ENCODE assay signal across 8 cellular contexts in the genomic region with DNA sequence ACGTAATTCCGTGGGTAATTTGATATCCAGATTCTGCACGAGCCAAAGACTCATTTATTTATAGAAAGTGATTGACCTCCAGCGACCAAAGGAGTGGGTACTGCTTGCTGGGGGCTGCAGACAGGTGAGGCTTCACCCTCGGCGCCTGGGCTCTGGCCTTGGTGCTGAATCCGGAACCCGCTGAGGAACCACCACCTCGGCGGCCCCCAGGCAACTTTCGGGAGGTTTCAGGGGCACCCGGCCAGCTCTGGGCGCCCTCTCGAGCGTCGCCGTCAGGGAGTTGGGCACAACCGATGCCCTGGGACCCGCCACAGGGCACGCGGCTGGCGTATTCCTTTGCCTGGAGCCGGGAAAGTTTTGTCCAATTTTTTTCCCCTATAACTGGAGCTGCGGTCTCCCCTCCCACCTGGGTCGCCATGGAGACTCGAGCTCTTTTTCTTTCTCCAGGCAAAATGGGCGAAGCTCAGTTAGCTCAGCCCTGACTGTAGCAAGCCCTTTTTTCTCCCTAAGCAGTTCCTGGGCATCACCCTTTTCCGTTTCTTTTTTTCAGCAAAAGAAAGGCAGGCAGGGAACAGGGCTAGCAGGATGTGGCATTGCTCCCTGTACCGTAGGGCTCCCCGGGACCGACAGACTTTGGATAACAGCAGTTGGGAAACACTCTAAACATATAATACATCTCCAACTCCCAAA. TPM values are rescaled to one million over a fixed set of nuclear protein-coding genes. Genes with fewer than 3 reads are reported as not detected.
A peak's percentile ranks its signal among the peaks of the same experiment; 100 is the strongest.
DNase-seq lines count a peak whose midpoint lies in the region; ATAC-seq and TF ChIP-seq lines count a peak whose summit lies in the region.

No MANE protein-coding gene starts in this region.

- in situ Hi-C loops in astrocyte of the cerebellum (cut with HindIII; ENCODE audit: low sequenced_read_pairs): no loop called here

- no peak overlapping the region for H2AFZ ChIP-seq in mesenchymal stem cell (ENCODE audit: low read depth, low read length)

- H3K4ac ChIP-seq in mesenchymal stem cell (ENCODE audit: low read depth in 1 of 2, low read length in 2 of 2): no peak overlapping the region

- intact Hi-C loops in uterus (cut with DNase I; ENCODE audit: low total_unique reads): no loop called here

- H3K4me3 ChIP-seq in astrocyte of the cerebellum (ENCODE audit: low read depth, low read length) (peak overlapping the region; percentile 13), mesenchymal stem cell (ENCODE audit: insufficient read depth in 1 of 2, low read depth in 1 of 2, low read length in 2 of 2) (peak overlapping the region in 1 of 2 experiments; percentile 48), uterus (no peak overlapping the region)

- no peak for TF ChIP-seq CTCF in astrocyte of the cerebellum (IDR thresholded peaks at IDR 0.05; ENCODE audit: low read depth, low read length, missing control alignments)
- no peak for TF ChIP-seq CTCF in uterus (IDR thresholded peaks at IDR 0.05)

- DNase-seq in EL (peak; percentile 20), M059J (ENCODE audit: low read depth) (peak; percentile 58), astrocyte of the cerebellum (ENCODE audit: low read depth) (no peak), mesenchymal stem cell (peak; percentile 54), uterus (no peak)

- peak overlapping the region; percentile 81 for H3K4me2 ChIP-seq in mesenchymal stem cell (ENCODE audit: low read length, poor library complexity, severe bottlenecking)

- TF ChIP-seq POLR2A in uterus (IDR thresholded peaks at IDR 0.05): no peak

- H3K18ac ChIP-seq in mesenchymal stem cell (ENCODE audit: low read depth in 1 of 2, low read length in 2 of 2): no peak overlapping the region

- H3K9ac ChIP-seq in mesenchymal stem cell (ENCODE audit: low read length): no peak overlapping the region

- H4K91ac ChIP-seq in mesenchymal stem cell (ENCODE audit: low read length): no peak overlapping the region

- H3K36me3 ChIP-seq in mesenchymal stem cell (ENCODE audit: control insufficient read depth in 1 of 2, insufficient read depth in 2 of 2, low read depth in 1 of 2, low read length in 2 of 2) (no peaks in the 10 kb centered on the region), uterus (no peaks in the 10 kb centered on the region)

- H3K23ac ChIP-seq in mesenchymal stem cell (ENCODE audit: low read length in 2 of 2): no peak overlapping the region

- H3K27ac ChIP-seq in mesenchymal stem cell (ENCODE audit: low read length, poor library complexity, severe bottlenecking) (no peak overlapping the region), uterus (no peak overlapping the region)

- H3K27me3 ChIP-seq in mesenchymal stem cell (ENCODE audit: control insufficient read depth in 1 of 2, insufficient read depth in 1 of 2, low read length in 2 of 2): peaks cover 5 to 92% of the 10 kb centered on the region in 2 experiments
- H3K27me3 ChIP-seq in uterus: peaks cover 4 to 31% of the 10 kb centered on the region in 2 donors

- peaks cover 3% of the 10 kb centered on the region for H3K9me3 ChIP-seq in mesenchymal stem cell (ENCODE audit: control insufficient read depth, low read length)
- H3K9me3 ChIP-seq in uterus: no peaks in the 10 kb centered on the region

- H2BK15ac ChIP-seq in mesenchymal stem cell (ENCODE audit: low read depth, poor library complexity, severe bottlenecking): no peak overlapping the region

- no peak overlapping the region for H2BK5ac ChIP-seq in mesenchymal stem cell (ENCODE audit: low read depth, low read length, poor library complexity, severe bottlenecking)

- H3K4me1 ChIP-seq in mesenchymal stem cell (ENCODE audit: control insufficient read depth, insufficient read depth, low read depth, low read length): peaks cover 15% of the 10 kb centered on the region
- H3K4me1 ChIP-seq in uterus: peaks cover 0 to 13% of the 10 kb centered on the region in 2 donors

- no peak overlapping the region for H2AK5ac ChIP-seq in mesenchymal stem cell (ENCODE audit: low read length, severe bottlenecking)

- no peak overlapping the region for H2BK120ac ChIP-seq in mesenchymal stem cell (ENCODE audit: low read depth, low read length)

- H4K8ac ChIP-seq in mesenchymal stem cell (ENCODE audit: low read length): no peak overlapping the region

- H3K79me1 ChIP-seq in mesenchymal stem cell (replicated peaks; ENCODE audit: low read length, poor library complexity, severe bottlenecking): peaks cover 4% of the 10 kb centered on the region

- WGBS in mesenchymal stem cell: 2% methylated on average over 28 of the region's 31 CpGs

- H2BK12ac ChIP-seq in mesenchymal stem cell (ENCODE audit: low read length in 2 of 2): peak overlapping the region in 1 of 2 experiments; percentile 82

- ATAC-seq in GM19328 (IDR thresholded peaks at IDR 0.05; ENCODE audit: unreplicated experiment) (no peak), HG02938 (IDR thresholded peaks at IDR 0.05; ENCODE audit: unreplicated experiment) (no peak), GM21619 (IDR thresholded peaks at IDR 0.05; ENCODE audit: unreplicated experiment) (no peak)

- no peak overlapping the region for H3K14ac ChIP-seq in mesenchymal stem cell (ENCODE audit: low read length in 2 of 2)

RNA-seq across cellular contexts. Expression of a gene that starts 1.9 kb away (rescaled TPM):
- 0.12 and 0.15 TPM in 2 replicates for total RNA-seq in M059J (2014; rRNA removed; shearing (Covaris generic))
- 4.6 TPM for polyA plus RNA-seq in mesenchymal stem cell (2013, experiment 1 of 2)
- polyA plus RNA-seq in mesenchymal stem cell (2013, experiment 2 of 2): 5.0 TPM
- under 1 TPM in 1 of 4 donors, not detected in 3; 0.62 TPM for total RNA-seq in uterus

Comparison
In these comparisons a context has a peak if more than half of its experiments do, and no peak if none do; other contexts are left out.
1. DNase-seq: peak in EL (single experiment), M059J (single experiment) and mesenchymal stem cell (single experiment); none in astrocyte of the cerebellum (single experiment) and uterus (0 of 2).